Comparison of ENCODE assay signal across 2 cellular contexts in the genomic region with DNA sequence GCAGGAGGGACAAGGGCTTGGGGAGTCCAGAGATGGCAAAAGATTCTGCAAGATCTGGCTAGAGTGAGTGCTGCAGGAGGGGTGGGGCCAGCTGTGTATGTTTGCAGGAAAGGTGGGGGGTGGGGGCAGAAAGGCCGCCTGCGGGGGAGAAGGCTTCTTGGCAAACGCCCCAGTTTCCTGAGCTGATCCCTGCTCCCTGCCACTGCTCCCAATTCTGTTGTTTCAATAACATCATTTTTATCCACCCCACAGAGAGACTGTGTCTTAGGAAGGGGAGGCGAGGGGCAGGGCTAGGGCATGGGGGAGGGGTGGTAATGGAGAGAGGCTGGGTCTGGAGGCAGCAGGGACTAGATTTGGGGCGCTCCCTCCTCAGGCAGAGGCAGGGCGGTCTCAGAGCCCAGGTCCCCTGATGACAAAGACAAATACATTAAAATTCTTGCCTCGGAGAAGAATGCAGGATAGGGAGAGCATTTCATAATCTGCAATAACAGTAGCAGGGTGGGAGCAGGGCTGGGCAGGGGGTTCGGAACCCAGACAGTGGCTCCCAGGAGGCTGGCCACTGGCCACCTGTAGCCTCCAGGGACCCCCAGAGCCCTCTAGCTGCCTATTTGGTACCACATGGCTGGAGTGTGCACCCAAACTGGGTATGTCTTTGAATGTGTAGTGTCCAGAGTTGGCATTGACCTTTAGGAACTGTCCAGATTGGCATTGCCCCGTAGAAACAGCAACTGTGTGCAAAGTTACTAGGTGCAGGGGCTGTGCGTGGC.
TF ChIP-seq lines count a peak whose summit lies in the region.

No MANE protein-coding gene starts in this region.

TF ChIP-seq in SK-N-SH, 30 proteins besides CTCF, POLR2A, EP300 and RAD21:
- TF ChIP-seq TCF12 (IDR thresholded peaks at IDR 0.05), result no peak
- no peak for TF ChIP-seq USF1 (IDR thresholded peaks at IDR 0.05; ENCODE audit: borderline replicate concordance, low read depth)
- no peak for TF ChIP-seq POLR2AphosphoS5 (IDR thresholded peaks at IDR 0.05; ENCODE audit: low read depth, low read length)
- 0 out of 2 replicates have a peak, but pooled peaks have one; percentile 23 for TF ChIP-seq MXI1 (IDR thresholded peaks at IDR 0.05; ENCODE audit: low read depth, low read length)

TF ChIP-seq in SK-N-SH treated with all-trans-retinoic acid at 6 μM for 48 hours, 23 proteins besides CTCF, POLR2A, EP300 and RAD21:
- TF ChIP-seq ARNTL (CRISPR knock-in tag; IDR thresholded peaks at IDR 0.05; ENCODE audit: borderline replicate concordance, low read depth) (no peak), ZNF565 (CRISPR knock-in tag; conservative IDR thresholded peaks at IDR 0.05; ENCODE audit: low read depth) (no peak), GLIS3 (CRISPR knock-in tag; IDR thresholded peaks at IDR 0.05) (no peak), ZFP3 (CRISPR knock-in tag; IDR thresholded peaks at IDR 0.05) (no peak), ISL1 (CRISPR knock-in tag; IDR thresholded peaks at IDR 0.05) (no peak), POU6F1 (CRISPR knock-in tag; IDR thresholded peaks at IDR 0.05; ENCODE audit: borderline replicate concordance, low read depth) (no peak), BACH2 (CRISPR knock-in tag; IDR thresholded peaks at IDR 0.05; ENCODE audit: borderline replicate concordance) (no peak), TOX (CRISPR knock-in tag; IDR thresholded peaks at IDR 0.05; ENCODE audit: borderline replicate concordance) (no peak), ZNF70 (CRISPR knock-in tag; IDR thresholded peaks at IDR 0.05) (no peak), ZFP30 (CRISPR knock-in tag; IDR thresholded peaks at IDR 0.05) (no peak), TCF4 (CRISPR knock-in tag; IDR thresholded peaks at IDR 0.05; ENCODE audit: borderline replicate concordance) (no peak), CSRNP3 (CRISPR knock-in tag; IDR thresholded peaks at IDR 0.05) (no peak), ZNF8 (CRISPR knock-in tag; IDR thresholded peaks at IDR 0.05) (no peak)
- TF ChIP-seq, protein P1, sequence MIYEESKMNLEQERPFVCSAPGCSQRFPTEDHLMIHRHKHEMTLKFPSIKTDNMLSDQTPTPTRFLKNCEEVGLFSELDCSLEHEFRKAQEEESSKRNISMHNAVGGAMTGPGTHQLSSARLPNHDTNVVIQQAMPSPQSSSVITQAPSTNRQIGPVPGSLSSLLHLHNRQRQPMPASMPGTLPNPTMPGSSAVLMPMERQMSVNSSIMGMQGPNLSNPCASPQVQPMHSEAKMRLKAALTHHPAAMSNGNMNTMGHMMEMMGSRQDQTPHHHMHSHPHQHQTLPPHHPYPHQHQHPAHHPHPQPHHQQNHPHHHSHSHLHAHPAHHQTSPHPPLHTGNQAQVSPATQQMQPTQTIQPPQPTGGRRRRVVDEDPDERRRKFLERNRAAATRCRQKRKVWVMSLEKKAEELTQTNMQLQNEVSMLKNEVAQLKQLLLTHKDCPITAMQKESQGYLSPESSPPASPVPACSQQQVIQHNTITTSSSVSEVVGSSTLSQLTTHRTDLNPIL (CRISPR knock-in tag; IDR thresholded peaks at IDR 0.05; ENCODE audit: low read depth), result no peak
- TF ChIP-seq, protein P2, sequence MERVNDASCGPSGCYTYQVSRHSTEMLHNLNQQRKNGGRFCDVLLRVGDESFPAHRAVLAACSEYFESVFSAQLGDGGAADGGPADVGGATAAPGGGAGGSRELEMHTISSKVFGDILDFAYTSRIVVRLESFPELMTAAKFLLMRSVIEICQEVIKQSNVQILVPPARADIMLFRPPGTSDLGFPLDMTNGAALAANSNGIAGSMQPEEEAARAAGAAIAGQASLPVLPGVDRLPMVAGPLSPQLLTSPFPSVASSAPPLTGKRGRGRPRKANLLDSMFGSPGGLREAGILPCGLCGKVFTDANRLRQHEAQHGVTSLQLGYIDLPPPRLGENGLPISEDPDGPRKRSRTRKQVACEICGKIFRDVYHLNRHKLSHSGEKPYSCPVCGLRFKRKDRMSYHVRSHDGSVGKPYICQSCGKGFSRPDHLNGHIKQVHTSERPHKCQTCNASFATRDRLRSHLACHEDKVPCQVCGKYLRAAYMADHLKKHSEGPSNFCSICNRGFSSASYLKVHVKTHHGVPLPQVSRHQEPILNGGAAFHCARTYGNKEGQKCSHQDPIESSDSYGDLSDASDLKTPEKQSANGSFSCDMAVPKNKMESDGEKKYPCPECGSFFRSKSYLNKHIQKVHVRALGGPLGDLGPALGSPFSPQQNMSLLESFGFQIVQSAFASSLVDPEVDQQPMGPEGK (CRISPR knock-in tag; IDR thresholded peaks at IDR 0.05; ENCODE audit: borderline replicate concordance), result no peak
- TF ChIP-seq, protein P3, sequence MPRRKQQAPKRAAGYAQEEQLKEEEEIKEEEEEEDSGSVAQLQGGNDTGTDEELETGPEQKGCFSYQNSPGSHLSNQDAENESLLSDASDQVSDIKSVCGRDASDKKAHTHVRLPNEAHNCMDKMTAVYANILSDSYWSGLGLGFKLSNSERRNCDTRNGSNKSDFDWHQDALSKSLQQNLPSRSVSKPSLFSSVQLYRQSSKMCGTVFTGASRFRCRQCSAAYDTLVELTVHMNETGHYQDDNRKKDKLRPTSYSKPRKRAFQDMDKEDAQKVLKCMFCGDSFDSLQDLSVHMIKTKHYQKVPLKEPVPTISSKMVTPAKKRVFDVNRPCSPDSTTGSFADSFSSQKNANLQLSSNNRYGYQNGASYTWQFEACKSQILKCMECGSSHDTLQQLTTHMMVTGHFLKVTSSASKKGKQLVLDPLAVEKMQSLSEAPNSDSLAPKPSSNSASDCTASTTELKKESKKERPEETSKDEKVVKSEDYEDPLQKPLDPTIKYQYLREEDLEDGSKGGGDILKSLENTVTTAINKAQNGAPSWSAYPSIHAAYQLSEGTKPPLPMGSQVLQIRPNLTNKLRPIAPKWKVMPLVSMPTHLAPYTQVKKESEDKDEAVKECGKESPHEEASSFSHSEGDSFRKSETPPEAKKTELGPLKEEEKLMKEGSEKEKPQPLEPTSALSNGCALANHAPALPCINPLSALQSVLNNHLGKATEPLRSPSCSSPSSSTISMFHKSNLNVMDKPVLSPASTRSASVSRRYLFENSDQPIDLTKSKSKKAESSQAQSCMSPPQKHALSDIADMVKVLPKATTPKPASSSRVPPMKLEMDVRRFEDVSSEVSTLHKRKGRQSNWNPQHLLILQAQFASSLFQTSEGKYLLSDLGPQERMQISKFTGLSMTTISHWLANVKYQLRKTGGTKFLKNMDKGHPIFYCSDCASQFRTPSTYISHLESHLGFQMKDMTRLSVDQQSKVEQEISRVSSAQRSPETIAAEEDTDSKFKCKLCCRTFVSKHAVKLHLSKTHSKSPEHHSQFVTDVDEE (CRISPR knock-in tag; IDR thresholded peaks at IDR 0.05), result no peak
TF ChIP-seq in SK-N-SH treated with all-trans-retinoic acid at 6 μM for 48 hours: peak in this region for 0.
